ENCODE assay signal across 1 cellular context in the genomic region with DNA sequence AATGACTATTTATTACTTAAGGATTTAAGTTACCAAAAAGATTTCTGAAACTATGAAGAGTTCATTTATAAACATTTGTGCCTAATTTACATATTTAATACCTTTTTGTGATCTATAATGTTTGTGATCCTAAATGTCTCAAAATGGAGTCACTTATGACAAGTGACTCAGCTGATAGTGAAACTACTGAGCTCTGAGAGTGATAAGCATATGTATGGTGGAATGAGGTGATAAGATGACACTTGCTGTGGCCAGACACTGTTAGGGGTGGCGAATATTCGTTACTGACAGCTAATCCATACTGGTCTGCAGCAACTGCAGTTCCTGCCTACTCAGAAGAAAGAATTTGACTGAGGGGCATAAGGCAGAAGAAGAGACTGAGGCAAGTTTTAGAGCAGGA.
TF ChIP-seq lines count a peak whose summit lies in the region.

No MANE protein-coding gene starts in this region.

TF ChIP-seq in K562, 482 proteins besides CTCF, POLR2A, EP300 and RAD21 (continued from another document and continues in another):
- TF ChIP-seq, protein P1, sequence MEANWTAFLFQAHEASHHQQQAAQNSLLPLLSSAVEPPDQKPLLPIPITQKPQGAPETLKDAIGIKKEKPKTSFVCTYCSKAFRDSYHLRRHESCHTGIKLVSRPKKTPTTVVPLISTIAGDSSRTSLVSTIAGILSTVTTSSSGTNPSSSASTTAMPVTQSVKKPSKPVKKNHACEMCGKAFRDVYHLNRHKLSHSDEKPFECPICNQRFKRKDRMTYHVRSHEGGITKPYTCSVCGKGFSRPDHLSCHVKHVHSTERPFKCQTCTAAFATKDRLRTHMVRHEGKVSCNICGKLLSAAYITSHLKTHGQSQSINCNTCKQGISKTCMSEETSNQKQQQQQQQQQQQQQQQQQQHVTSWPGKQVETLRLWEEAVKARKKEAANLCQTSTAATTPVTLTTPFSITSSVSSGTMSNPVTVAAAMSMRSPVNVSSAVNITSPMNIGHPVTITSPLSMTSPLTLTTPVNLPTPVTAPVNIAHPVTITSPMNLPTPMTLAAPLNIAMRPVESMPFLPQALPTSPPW (CRISPR knock-in tag; IDR thresholded peaks at IDR 0.05) = peak; percentile 58
- TF ChIP-seq ZNF133 (CRISPR knock-in tag; IDR thresholded peaks at IDR 0.05) (peak; percentile 81; the same call in 1 of the 2 replicates), KLF1 (tag; IDR thresholded peaks at IDR 0.05) (no peak), MEF2D (tag; conservative IDR thresholded peaks at IDR 0.05; ENCODE audit: low read depth) (peak; percentile 95), RBM25 (IDR thresholded peaks at IDR 0.05; ENCODE audit: low read depth, low read length, severe bottlenecking) (no peak), ZBTB17 (CRISPR knock-in tag; IDR thresholded peaks at IDR 0.05) (peak; percentile 95), ZNF23 (CRISPR knock-in tag; IDR thresholded peaks at IDR 0.05) (peak; percentile 84), GABPB2 (CRISPR knock-in tag; conservative IDR thresholded peaks at IDR 0.05) (no peak), TAF7 (tag; IDR thresholded peaks at IDR 0.05) (peak; percentile 76; the same call in 1 of the 2 replicates), DMBX1 (CRISPR knock-in tag; IDR thresholded peaks at IDR 0.05; ENCODE audit: borderline replicate concordance) (peak; percentile 99), BDP1 (IDR thresholded peaks at IDR 0.05; ENCODE audit: insufficient read depth, insufficient read length) (no peak), NCOA4 (IDR thresholded peaks at IDR 0.05; ENCODE audit: partially characterized antibody) (no peak), ZNF75A (CRISPR knock-in tag; IDR thresholded peaks at IDR 0.05) (peak; percentile 77; the same call in 1 of the 2 replicates), MAFG (tag; conservative IDR thresholded peaks at IDR 0.05) (peak; percentile 70), NFE2 (IDR thresholded peaks at IDR 0.05; ENCODE audit: low read depth) (peak; percentile 74), CBX5 (IDR thresholded peaks at IDR 0.05; ENCODE audit: borderline replicate concordance, low read depth) (no peak), NFYB (IDR thresholded peaks at IDR 0.05; ENCODE audit: extremely low read depth, insufficient read length) (no peak), RHOXF2B (CRISPR knock-in tag; conservative IDR thresholded peaks at IDR 0.05) (peak; percentile 91; the same call in 1 of the 2 replicates), PYGO2 (tag; IDR thresholded peaks at IDR 0.05) (peak; percentile 92), MYC (IDR thresholded peaks at IDR 0.05; ENCODE audit: low read depth, low read length) (no peak), MYC (CRISPR knock-in tag; IDR thresholded peaks at IDR 0.05; ENCODE audit: borderline replicate concordance, low read depth) (peak; percentile 87; the same call in 1 of the 2 replicates)
- TF ChIP-seq, protein P2, sequence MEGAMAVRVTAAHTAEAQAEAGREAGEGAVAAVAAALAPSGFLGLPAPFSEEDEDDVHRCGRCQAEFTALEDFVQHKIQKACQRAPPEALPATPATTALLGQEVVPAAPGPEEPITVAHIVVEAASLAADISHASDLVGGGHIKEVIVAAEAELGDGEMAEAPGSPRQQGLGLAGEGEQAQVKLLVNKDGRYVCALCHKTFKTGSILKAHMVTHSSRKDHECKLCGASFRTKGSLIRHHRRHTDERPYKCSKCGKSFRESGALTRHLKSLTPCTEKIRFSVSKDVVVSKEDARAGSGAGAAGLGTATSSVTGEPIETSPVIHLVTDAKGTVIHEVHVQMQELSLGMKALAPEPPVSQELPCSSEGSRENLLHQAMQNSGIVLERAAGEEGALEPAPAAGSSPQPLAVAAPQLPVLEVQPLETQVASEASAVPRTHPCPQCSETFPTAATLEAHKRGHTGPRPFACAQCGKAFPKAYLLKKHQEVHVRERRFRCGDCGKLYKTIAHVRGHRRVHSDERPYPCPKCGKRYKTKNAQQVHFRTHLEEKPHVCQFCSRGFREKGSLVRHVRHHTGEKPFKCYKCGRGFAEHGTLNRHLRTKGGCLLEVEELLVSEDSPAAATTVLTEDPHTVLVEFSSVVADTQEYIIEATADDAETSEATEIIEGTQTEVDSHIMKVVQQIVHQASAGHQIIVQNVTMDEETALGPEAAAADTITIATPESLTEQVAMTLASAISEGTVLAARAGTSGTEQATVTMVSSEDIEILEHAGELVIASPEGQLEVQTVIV (CRISPR knock-in tag; IDR thresholded peaks at IDR 0.05; ENCODE audit: borderline replicate concordance) = peak; percentile 31; the same call in 1 of the 2 replicates
- TF ChIP-seq, protein P3, sequence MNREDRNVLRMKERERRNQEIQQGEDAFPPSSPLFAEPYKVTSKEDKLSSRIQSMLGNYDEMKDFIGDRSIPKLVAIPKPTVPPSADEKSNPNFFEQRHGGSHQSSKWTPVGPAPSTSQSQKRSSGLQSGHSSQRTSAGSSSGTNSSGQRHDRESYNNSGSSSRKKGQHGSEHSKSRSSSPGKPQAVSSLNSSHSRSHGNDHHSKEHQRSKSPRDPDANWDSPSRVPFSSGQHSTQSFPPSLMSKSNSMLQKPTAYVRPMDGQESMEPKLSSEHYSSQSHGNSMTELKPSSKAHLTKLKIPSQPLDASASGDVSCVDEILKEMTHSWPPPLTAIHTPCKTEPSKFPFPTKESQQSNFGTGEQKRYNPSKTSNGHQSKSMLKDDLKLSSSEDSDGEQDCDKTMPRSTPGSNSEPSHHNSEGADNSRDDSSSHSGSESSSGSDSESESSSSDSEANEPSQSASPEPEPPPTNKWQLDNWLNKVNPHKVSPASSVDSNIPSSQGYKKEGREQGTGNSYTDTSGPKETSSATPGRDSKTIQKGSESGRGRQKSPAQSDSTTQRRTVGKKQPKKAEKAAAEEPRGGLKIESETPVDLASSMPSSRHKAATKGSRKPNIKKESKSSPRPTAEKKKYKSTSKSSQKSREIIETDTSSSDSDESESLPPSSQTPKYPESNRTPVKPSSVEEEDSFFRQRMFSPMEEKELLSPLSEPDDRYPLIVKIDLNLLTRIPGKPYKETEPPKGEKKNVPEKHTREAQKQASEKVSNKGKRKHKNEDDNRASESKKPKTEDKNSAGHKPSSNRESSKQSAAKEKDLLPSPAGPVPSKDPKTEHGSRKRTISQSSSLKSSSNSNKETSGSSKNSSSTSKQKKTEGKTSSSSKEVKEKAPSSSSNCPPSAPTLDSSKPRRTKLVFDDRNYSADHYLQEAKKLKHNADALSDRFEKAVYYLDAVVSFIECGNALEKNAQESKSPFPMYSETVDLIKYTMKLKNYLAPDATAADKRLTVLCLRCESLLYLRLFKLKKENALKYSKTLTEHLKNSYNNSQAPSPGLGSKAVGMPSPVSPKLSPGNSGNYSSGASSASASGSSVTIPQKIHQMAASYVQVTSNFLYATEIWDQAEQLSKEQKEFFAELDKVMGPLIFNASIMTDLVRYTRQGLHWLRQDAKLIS (CRISPR knock-in tag; IDR thresholded peaks at IDR 0.05) = no peak
- TF ChIP-seq, protein P4, sequence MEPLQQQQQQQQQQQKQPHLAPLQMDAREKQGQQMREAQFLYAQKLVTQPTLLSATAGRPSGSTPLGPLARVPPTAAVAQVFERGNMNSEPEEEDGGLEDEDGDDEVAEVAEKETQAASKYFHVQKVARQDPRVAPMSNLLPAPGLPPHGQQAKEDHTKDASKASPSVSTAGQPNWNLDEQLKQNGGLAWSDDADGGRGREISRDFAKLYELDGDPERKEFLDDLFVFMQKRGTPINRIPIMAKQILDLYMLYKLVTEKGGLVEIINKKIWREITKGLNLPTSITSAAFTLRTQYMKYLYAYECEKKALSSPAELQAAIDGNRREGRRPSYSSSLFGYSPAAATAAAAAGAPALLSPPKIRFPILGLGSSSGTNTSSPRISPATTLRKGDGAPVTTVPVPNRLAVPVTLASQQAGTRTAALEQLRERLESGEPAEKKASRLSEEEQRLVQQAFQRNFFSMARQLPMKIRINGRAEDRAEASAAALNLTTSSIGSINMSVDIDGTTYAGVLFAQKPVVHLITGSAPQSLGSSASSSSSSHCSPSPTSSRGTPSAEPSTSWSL (CRISPR knock-in tag; IDR thresholded peaks at IDR 0.05; ENCODE audit: borderline replicate concordance) = peak; percentile 70; the same call in 1 of the 2 replicates
- TF ChIP-seq, protein P5, sequence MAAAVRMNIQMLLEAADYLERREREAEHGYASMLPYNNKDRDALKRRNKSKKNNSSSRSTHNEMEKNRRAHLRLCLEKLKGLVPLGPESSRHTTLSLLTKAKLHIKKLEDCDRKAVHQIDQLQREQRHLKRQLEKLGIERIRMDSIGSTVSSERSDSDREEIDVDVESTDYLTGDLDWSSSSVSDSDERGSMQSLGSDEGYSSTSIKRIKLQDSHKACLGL (CRISPR knock-in tag; IDR thresholded peaks at IDR 0.05; ENCODE audit: borderline replicate concordance, poor library complexity, severe bottlenecking) = peak; percentile 82
- TF ChIP-seq, protein P6, sequence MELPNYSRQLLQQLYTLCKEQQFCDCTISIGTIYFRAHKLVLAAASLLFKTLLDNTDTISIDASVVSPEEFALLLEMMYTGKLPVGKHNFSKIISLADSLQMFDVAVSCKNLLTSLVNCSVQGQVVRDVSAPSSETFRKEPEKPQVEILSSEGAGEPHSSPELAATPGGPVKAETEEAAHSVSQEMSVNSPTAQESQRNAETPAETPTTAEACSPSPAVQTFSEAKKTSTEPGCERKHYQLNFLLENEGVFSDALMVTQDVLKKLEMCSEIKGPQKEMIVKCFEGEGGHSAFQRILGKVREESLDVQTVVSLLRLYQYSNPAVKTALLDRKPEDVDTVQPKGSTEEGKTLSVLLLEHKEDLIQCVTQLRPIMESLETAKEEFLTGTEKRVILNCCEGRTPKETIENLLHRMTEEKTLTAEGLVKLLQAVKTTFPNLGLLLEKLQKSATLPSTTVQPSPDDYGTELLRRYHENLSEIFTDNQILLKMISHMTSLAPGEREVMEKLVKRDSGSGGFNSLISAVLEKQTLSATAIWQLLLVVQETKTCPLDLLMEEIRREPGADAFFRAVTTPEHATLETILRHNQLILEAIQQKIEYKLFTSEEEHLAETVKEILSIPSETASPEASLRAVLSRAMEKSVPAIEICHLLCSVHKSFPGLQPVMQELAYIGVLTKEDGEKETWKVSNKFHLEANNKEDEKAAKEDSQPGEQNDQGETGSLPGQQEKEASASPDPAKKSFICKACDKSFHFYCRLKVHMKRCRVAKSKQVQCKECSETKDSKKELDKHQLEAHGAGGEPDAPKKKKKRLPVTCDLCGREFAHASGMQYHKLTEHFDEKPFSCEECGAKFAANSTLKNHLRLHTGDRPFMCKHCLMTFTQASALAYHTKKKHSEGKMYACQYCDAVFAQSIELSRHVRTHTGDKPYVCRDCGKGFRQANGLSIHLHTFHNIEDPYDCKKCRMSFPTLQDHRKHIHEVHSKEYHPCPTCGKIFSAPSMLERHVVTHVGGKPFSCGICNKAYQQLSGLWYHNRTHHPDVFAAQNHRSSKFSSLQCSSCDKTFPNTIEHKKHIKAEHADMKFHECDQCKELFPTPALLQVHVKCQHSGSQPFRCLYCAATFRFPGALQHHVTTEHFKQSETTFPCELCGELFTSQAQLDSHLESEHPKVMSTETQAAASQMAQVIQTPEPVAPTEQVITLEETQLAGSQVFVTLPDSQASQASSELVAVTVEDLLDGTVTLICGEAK (IDR thresholded peaks at IDR 0.05) = no peak
- TF ChIP-seq, protein P6 (CRISPR knock-in tag; IDR thresholded peaks at IDR 0.05) = no peak
- TF ChIP-seq, protein P7, sequence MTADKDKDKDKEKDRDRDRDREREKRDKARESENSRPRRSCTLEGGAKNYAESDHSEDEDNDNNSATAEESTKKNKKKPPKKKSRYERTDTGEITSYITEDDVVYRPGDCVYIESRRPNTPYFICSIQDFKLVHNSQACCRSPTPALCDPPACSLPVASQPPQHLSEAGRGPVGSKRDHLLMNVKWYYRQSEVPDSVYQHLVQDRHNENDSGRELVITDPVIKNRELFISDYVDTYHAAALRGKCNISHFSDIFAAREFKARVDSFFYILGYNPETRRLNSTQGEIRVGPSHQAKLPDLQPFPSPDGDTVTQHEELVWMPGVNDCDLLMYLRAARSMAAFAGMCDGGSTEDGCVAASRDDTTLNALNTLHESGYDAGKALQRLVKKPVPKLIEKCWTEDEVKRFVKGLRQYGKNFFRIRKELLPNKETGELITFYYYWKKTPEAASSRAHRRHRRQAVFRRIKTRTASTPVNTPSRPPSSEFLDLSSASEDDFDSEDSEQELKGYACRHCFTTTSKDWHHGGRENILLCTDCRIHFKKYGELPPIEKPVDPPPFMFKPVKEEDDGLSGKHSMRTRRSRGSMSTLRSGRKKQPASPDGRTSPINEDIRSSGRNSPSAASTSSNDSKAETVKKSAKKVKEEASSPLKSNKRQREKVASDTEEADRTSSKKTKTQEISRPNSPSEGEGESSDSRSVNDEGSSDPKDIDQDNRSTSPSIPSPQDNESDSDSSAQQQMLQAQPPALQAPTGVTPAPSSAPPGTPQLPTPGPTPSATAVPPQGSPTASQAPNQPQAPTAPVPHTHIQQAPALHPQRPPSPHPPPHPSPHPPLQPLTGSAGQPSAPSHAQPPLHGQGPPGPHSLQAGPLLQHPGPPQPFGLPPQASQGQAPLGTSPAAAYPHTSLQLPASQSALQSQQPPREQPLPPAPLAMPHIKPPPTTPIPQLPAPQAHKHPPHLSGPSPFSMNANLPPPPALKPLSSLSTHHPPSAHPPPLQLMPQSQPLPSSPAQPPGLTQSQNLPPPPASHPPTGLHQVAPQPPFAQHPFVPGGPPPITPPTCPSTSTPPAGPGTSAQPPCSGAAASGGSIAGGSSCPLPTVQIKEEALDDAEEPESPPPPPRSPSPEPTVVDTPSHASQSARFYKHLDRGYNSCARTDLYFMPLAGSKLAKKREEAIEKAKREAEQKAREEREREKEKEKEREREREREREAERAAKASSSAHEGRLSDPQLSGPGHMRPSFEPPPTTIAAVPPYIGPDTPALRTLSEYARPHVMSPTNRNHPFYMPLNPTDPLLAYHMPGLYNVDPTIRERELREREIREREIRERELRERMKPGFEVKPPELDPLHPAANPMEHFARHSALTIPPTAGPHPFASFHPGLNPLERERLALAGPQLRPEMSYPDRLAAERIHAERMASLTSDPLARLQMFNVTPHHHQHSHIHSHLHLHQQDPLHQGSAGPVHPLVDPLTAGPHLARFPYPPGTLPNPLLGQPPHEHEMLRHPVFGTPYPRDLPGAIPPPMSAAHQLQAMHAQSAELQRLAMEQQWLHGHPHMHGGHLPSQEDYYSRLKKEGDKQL (CRISPR knock-in tag; IDR thresholded peaks at IDR 0.05; ENCODE audit: borderline replicate concordance) = no peak
